In the genomic region with DNA sequence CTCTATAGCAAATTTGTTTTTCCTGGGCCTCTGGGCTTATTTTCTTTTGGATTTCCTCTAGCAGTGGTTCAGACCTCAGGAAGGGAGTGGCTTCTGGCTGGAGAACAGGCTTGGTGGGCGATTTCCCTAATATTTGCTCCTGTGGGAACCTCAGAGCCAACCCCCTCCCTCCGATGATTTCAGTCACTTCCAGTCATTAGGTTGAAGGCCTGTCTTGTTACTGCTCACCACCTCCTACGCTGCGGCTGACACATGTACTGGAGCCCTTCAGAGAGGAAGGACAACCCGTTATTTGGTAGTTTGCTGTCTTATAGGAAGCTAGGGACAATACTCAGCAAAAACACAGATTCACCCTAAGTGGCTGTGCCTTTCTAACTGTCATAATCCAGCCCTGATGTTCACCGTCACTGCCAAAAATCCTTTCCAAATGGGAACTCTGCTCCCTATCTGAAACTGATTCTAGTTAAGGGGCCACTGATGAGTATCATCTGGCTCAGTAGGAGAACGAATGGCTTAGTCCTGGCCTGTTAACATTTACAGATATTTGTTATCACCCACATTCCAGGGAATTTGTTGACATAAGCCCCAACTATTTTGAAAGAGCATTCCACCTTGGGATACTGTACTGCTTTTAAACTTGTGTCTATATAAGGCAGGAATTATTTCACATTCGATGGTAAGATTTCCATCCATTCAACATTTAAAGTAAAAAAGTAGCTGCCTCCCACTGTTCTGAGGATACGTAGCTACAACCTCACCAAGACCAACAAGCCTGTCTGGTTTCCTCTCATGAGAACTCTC, we compare ENCODE assay signal across 13 cellular contexts. TPM values are rescaled to one million over a fixed set of nuclear protein-coding genes. Genes with fewer than 3 reads are reported as not detected.
DNase-seq lines count a peak whose midpoint lies in the region; ATAC-seq and TF ChIP-seq lines count a peak whose summit lies in the region.
"Had no signal": no experiment of that assay in that cellular context is flagged by ENCODE, and none has a peak within 500 bp of the region (broad histone marks: within the 10 kb centered on the region; RNA-seq: fewer than 3 reads in every experiment).

No MANE protein-coding gene starts in this region.

- ATAC-seq in left lung (peak; percentile 68), HG03460 (IDR thresholded peaks at IDR 0.05; ENCODE audit: unreplicated experiment) (no peak)
- ATAC-seq: activated T-helper 17 cell treated with anti-CD3 and anti-CD28 coated beads, Interleukin-2, amount 50 U/mL, for 72 hours had no signal

- TF ChIP-seq POLR2A in stomach (IDR thresholded peaks at IDR 0.05): no peak

- CTCF ChIA-PET in RWPE1 (lab: Yijun Ruan, JAX): no interaction called here

- POLR2A ChIA-PET in RWPE1 (lab: Yijun Ruan, JAX; ENCODE audit: low non-redundant PET): no interaction called here

- H3K4me1 ChIP-seq in left lung (peaks cover 9 to 11% of the 10 kb centered on the region in 2 donors), stomach (peaks cover 7 to 20% (median 13%) of the 10 kb centered on the region in 4 donors)

- intact Hi-C loops in left lung (cut with DNase I) (no loop called here), stomach (cut with DNase I; ENCODE audit: low total_unique reads) (no loop called here)

- H3K9me3 ChIP-seq in left lung (no peaks in the 10 kb centered on the region), stomach (no peaks in the 10 kb centered on the region)

- TF ChIP-seq EP300 in stomach (IDR thresholded peaks at IDR 0.05): no peak

- no peaks in the 10 kb centered on the region for H3K27me3 ChIP-seq in left lung
- no peaks in the 10 kb centered on the region for H3K27me3 ChIP-seq in stomach

- H3K36me3 ChIP-seq in left lung (no peaks in the 10 kb centered on the region), stomach (no peaks in the 10 kb centered on the region)

- no peak overlapping the region for H3K4me3 ChIP-seq in left lung
- no peak overlapping the region for H3K4me3 ChIP-seq in stomach

- TF ChIP-seq CTCF in left lung (IDR thresholded peaks at IDR 0.05) (no peak), stomach (IDR thresholded peaks at IDR 0.05) (no peak), RWPE1 (conservative IDR thresholded peaks at IDR 0.05; ENCODE audit: low read depth) (no peak)

- peak; percentile 38 for DNase-seq in H4 (ENCODE audit: low spot score)
- peak; percentile 58 for DNase-seq in dedifferentiated amniotic fluid mesenchymal stem cell (ENCODE audit: extremely low spot score)
- DNase-seq in left lung: no peak
- no peak for DNase-seq in stomach
- DNase-seq in NCI-H524 treated with DMSO at 0.1 percent for 48 hours (lab: John Stamatoyannopoulos, UW): no peak
- no peak for DNase-seq in RWPE1 (ENCODE audit: low spot score)
- no peak for DNase-seq in GF-D8 (lab: John Stamatoyannopoulos, UW)
- DNase-seq: effector memory CD4-positive, alpha-beta T cell; immature natural killer cell; NCI-H1092 treated with DMSO at 0.1 percent for 48 hours; stimulated activated CD8-positive, alpha-beta memory T cell treated with anti-CD3 and anti-CD28 coated beads, Interleukin-4, amount 100 ng/mL, for 48 hours had no signal

- WGBS in stomach, 5 donors: 24 to 47% (median 35%) methylated on average over 9 of the region's 9 CpGs

- H3K27ac ChIP-seq in left lung (peak overlapping the region; percentile 2 to 28), stomach (peak overlapping the region; percentile 27 to 50 (median 35)), RWPE1 (no peak overlapping the region)

RNA-seq across cellular contexts. Expression of gene ANKH, which starts 29.3 kb away (rescaled TPM):
- 20.8 and 46.2 TPM in 2 replicates for total RNA-seq in H4 (2014; rRNA removed; shearing (Covaris generic))
- total RNA-seq in left lung: 10 to 100 TPM; 45.3 to 57.5 TPM
- 100 to 1,000 TPM in 1 of 5 donors, 10 to 100 TPM in 2, 1 to 10 TPM in 2; 3.6 to 115 (median 17.8) TPM for total RNA-seq in stomach
- polyA plus RNA-seq in stomach: 10 to 100 TPM in 2 of 3 donors, 1 to 10 TPM in 1; 6.1 to 18.8 (median 10.8) TPM

Comparison
In these comparisons a context has a peak if more than half of its experiments do, and no peak if none do; other contexts are left out.
1. DNase-seq: peak in H4 (single experiment) and dedifferentiated amniotic fluid mesenchymal stem cell (single experiment); none in left lung (0 of 2), stomach (single experiment), NCI-H524 treated with DMSO at 0.1 percent for 48 hours (single experiment), RWPE1 (single experiment) and GF-D8 (single experiment).